In the genomic region with DNA sequence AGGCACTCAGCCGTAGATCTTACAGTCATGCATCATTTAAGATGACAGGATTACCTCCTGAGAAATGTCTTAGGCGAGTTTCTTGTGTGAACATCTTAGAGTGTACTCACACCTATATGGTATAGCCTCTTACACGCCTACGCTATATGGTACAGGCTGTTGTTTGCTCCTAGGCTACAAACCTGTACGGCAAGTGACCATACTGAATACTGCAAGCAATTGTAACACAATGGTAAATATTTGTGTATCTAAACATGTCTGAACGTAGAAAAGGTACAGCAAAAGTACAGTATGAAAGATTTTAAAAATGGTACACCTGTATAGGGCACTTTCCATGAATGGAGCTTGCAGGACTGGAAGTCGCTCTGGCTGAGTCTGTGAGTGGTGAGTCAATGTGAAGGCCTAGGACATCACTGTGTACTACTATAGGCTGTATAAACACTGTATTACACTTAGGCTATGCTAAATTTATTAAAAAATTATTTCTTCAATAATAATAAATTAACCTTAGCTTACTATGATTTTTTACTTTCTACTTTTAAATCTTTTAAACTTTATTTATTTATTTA, we compare ENCODE assay signal across 11 cellular contexts. TPM values are rescaled to one million over a fixed set of nuclear protein-coding genes. Genes with fewer than 3 reads are reported as not detected.
DNase-seq lines count a peak whose midpoint lies in the region; ATAC-seq and TF ChIP-seq lines count a peak whose summit lies in the region.
"Had no signal": no experiment of that assay in that cellular context is flagged by ENCODE, and none has a peak within 500 bp of the region (broad histone marks: within the 10 kb centered on the region; RNA-seq: fewer than 3 reads in every experiment).

No MANE protein-coding gene starts in this region.

- H3K36me3 ChIP-seq in iPS-15b (ENCODE audit: control insufficient read depth, insufficient read depth, low read length) = no peaks in the 10 kb centered on the region
- H3K36me3 ChIP-seq: MG63 had no signal

- no peaks in the 10 kb centered on the region for H3K36me3 Mint-ChIP-seq in activated CD4-positive, alpha-beta T cell treated with anti-CD3 and anti-CD28 coated beads for 36 hours (ENCODE audit: low read depth)
- H3K36me3 Mint-ChIP-seq in activated B cell treated with CpG ODN at 0.5 μM for 24 hours (ENCODE audit: low read depth) = no peaks in the 10 kb centered on the region

- POLR2A ChIA-PET in activated CD4-positive, alpha-beta T cell treated with anti-CD3 and anti-CD28 coated beads for 36 hours (lab: Charles Lee) = no interaction called here
- POLR2A ChIA-PET in activated B cell treated with CpG ODN at 0.5 μM for 24 hours (lab: Charles Lee) = no interaction called here

- no peaks in the 10 kb centered on the region for H3K9me3 Mint-ChIP-seq in activated CD4-positive, alpha-beta T cell treated with anti-CD3 and anti-CD28 coated beads for 36 hours (ENCODE audit: low read depth)
- H3K9me3 Mint-ChIP-seq in activated B cell treated with CpG ODN at 0.5 μM for 24 hours = no peaks in the 10 kb centered on the region
- H3K9me3 Mint-ChIP-seq in stimulated activated naive CD8-positive, alpha-beta T cell treated with anti-CD3 and anti-CD28 coated beads, Interleukin-15, amount 100 ng/mL, for 72 hours = no peaks in the 10 kb centered on the region

- H3K4me1 ChIP-seq in iPS-15b (ENCODE audit: control insufficient read depth, insufficient read depth, low read length) = no peaks in the 10 kb centered on the region

- no peak overlapping the region for H3K9ac ChIP-seq in iPS-15b (ENCODE audit: low read depth, low read length)

- no peak for ATAC-seq in activated CD4-positive, alpha-beta T cell treated with anti-CD3 and anti-CD28 coated beads for 36 hours
- ATAC-seq in activated B cell treated with CpG ODN at 0.5 μM for 24 hours (ENCODE audit: low read depth) = no peak
- ATAC-seq in stimulated activated naive CD8-positive, alpha-beta T cell treated with anti-CD3 and anti-CD28 coated beads, Interleukin-15, amount 100 ng/mL, for 72 hours = no peak

- TF ChIP-seq CTCF in activated B cell treated with CpG ODN at 0.5 μM for 24 hours (IDR thresholded peaks at IDR 0.05) = no peak

- H3K9me3 ChIP-seq in iPS-15b (ENCODE audit: control insufficient read depth, insufficient read depth, low read length) = no peaks in the 10 kb centered on the region
- H3K9me3 ChIP-seq: MG63 had no signal

- H3K27me3 ChIP-seq in iPS-15b (ENCODE audit: control insufficient read depth, insufficient read depth, low read length) = peaks cover 49% of the 10 kb centered on the region

- intact Hi-C loops in activated CD4-positive, alpha-beta T cell treated with anti-CD3 and anti-CD28 coated beads for 36 hours (cut with DNase I, micrococcal nuclease) = no loop called here
- intact Hi-C loops in activated B cell treated with CpG ODN at 0.5 μM for 24 hours (cut with micrococcal nuclease) = no loop called here

- H3K27me3 Mint-ChIP-seq in activated CD4-positive, alpha-beta T cell treated with anti-CD3 and anti-CD28 coated beads for 36 hours = peaks cover 56% of the 10 kb centered on the region
- peaks cover 60% of the 10 kb centered on the region for H3K27me3 Mint-ChIP-seq in activated B cell treated with CpG ODN at 0.5 μM for 24 hours
- H3K27me3 Mint-ChIP-seq in stimulated activated naive CD8-positive, alpha-beta T cell treated with anti-CD3 and anti-CD28 coated beads, Interleukin-15, amount 100 ng/mL, for 72 hours = peaks cover 97% of the 10 kb centered on the region

- no peak overlapping the region for H3K27ac Mint-ChIP-seq in activated CD4-positive, alpha-beta T cell treated with anti-CD3 and anti-CD28 coated beads for 36 hours
- no peak overlapping the region for H3K27ac Mint-ChIP-seq in activated B cell treated with CpG ODN at 0.5 μM for 24 hours
- no peak overlapping the region for H3K27ac Mint-ChIP-seq in stimulated activated naive CD8-positive, alpha-beta T cell treated with anti-CD3 and anti-CD28 coated beads, Interleukin-15, amount 100 ng/mL, for 72 hours

- peak overlapping the region; percentile 26 for H3K4me3 ChIP-seq in iPS-15b (ENCODE audit: low read depth, low read length)
- H3K4me3 ChIP-seq: MG63 had no signal

- CTCF ChIA-PET in activated CD4-positive, alpha-beta T cell treated with anti-CD3 and anti-CD28 coated beads for 36 hours (lab: Charles Lee) = interaction anchor here (0.6 kb wide), 1 partner anchor 25 kb away, joined by 3 read pairs; no protein-coding TSS in a partner anchor
- CTCF ChIA-PET in activated B cell treated with CpG ODN at 0.5 μM for 24 hours (lab: Charles Lee) = no interaction called here

- H3K4me3 Mint-ChIP-seq in activated CD4-positive, alpha-beta T cell treated with anti-CD3 and anti-CD28 coated beads for 36 hours = peak overlapping the region; percentile 60
- H3K4me3 Mint-ChIP-seq in activated B cell treated with CpG ODN at 0.5 μM for 24 hours = peak overlapping the region; percentile 66
- peak overlapping the region; percentile 46 to 49 for H3K4me3 Mint-ChIP-seq in stimulated activated naive CD8-positive, alpha-beta T cell treated with anti-CD3 and anti-CD28 coated beads, Interleukin-15, amount 100 ng/mL, for 72 hours

- no peak for DNase-seq in activated CD4-positive, alpha-beta T cell treated with anti-CD3 and anti-CD28 coated beads for 36 hours
- no peak for DNase-seq in activated CD4-positive, alpha-beta T cell treated with anti-CD3 and anti-CD28 coated beads, Interleukin-2, amount 50 U/mL, for 1 hour
- no peak for DNase-seq in activated B cell treated with CpG ODN at 0.5 μM for 24 hours
- DNase-seq in stimulated activated naive CD8-positive, alpha-beta T cell treated with anti-CD3 and anti-CD28 coated beads, Interleukin-15, amount 100 ng/mL, for 72 hours = no peak
- DNase-seq in Ammon's horn (ENCODE audit: low spot score) = no peak
- no peak for DNase-seq in SW480 (ENCODE audit: low spot score)
- DNase-seq in hippocampal formation (lab: John Stamatoyannopoulos, UW) = no peak
- DNase-seq: mesenchymal stem cell; MG63; NK-92 treated with Interleukin-12 subunit alpha and Interleukin-12 subunit beta, amount 100 ng/mL, for 24 hours had no signal

- peaks cover 3% of the 10 kb centered on the region for H3K4me1 Mint-ChIP-seq in activated CD4-positive, alpha-beta T cell treated with anti-CD3 and anti-CD28 coated beads for 36 hours
- H3K4me1 Mint-ChIP-seq in activated B cell treated with CpG ODN at 0.5 μM for 24 hours = peaks cover 6% of the 10 kb centered on the region
- H3K4me1 Mint-ChIP-seq in stimulated activated naive CD8-positive, alpha-beta T cell treated with anti-CD3 and anti-CD28 coated beads, Interleukin-15, amount 100 ng/mL, for 72 hours = peaks cover 4% of the 10 kb centered on the region

RNA-seq across cellular contexts. Expression of a gene that starts 0.5 kb away (rescaled TPM):
- not detected for total RNA-seq in activated CD4-positive, alpha-beta T cell treated with anti-CD3 and anti-CD28 coated beads for 36 hours
- total RNA-seq in activated B cell treated with CpG ODN at 0.5 μM for 24 hours = not detected in 2 replicates
